ENCODE assay signal across 8 cellular contexts in the genomic region with DNA sequence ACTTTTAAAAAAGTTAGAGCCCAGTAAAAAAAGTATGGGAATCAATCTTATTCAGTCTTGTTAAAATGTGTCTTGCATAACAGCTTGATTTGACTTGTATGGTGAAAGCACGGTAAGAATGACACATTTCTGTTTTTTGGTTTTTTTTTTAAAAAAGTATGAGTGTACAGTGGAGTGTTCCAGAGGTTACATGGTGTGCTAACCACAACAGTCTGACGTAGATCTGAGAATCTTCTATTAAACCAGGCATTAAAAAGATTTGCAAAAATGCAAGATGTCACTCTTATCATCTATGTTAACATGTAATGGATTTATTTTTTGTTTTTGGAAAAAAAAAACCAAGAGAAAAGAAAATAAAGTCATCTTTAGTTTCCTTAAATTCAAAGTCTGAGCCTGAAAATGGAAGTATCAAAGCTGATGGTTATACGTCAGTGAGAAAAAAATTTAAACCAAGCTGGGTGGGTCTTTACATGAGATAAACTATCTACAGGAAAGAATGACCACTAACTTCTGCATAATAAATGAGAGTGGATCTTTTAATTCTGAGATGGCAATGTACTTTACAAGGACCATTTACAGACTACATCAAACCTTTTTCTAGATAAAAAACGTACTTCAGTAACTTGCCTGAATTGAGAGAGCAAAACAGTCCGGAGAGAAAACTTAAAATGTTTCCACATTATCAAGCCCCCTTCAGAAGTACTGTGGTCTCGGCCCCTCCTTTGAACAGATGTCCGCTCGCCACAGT. TPM values are rescaled to one million over a fixed set of nuclear protein-coding genes. Genes with fewer than 3 reads are reported as not detected.
DNase-seq lines count a peak whose midpoint lies in the region; ATAC-seq and TF ChIP-seq lines count a peak whose summit lies in the region.

No MANE protein-coding gene starts in this region.

- H3K9me3 ChIP-seq in skeletal muscle tissue (ENCODE audit: control insufficient read depth in 3 of 3, low read length in 3 of 3), result no peaks in the 10 kb centered on the region

- H3K36me3 Mint-ChIP-seq in activated naive CD8-positive, alpha-beta T cell treated with anti-CD3 and anti-CD28 coated beads, Interleukin-2, amount 10 ng/mL, durations not matched to agents 7 days and 5 days, result peaks cover 34% of the 10 kb centered on the region

- H3K9ac ChIP-seq in skeletal muscle tissue (ENCODE audit: low read depth in 1 of 3, low read length in 3 of 3), result peak overlapping the region; percentile 91 to 96 (median 96)

- peak; percentile 14 for DNase-seq in DMS53 (lab: John Stamatoyannopoulos, UW)
- no peak for DNase-seq in DMS53 treated with DMSO at 0.1 percent for 48 hours (lab: John Stamatoyannopoulos, UW; ENCODE audit: unreplicated experiment)
- no peak for DNase-seq in LNCaP clone FGC (ENCODE audit: low read depth)
- no peak for DNase-seq in activated naive CD8-positive, alpha-beta T cell treated with anti-CD3 and anti-CD28 coated beads, Interleukin-2, amount 10 ng/mL, durations not matched to agents 7 days and 5 days
- peak; percentile 42 for DNase-seq in hepatic stellate cell (ENCODE audit: low spot score)
- DNase-seq in NCI-H2107 treated with DMSO at 0.1 percent for 48 hours (lab: John Stamatoyannopoulos, UW; ENCODE audit: unreplicated experiment), result no peak

- peak overlapping the region; percentile 92 for H3K27ac ChIP-seq in skeletal muscle tissue (ENCODE audit: low read depth, low read length)

- H3K4me3 Mint-ChIP-seq in activated naive CD8-positive, alpha-beta T cell treated with anti-CD3 and anti-CD28 coated beads, Interleukin-2, amount 10 ng/mL, durations not matched to agents 7 days and 5 days, result peak overlapping the region; percentile 98

- peak overlapping the region; percentile 100 for H3K27ac Mint-ChIP-seq in activated naive CD8-positive, alpha-beta T cell treated with anti-CD3 and anti-CD28 coated beads, Interleukin-2, amount 10 ng/mL, durations not matched to agents 7 days and 5 days

- H3K9me3 Mint-ChIP-seq in activated naive CD8-positive, alpha-beta T cell treated with anti-CD3 and anti-CD28 coated beads, Interleukin-2, amount 10 ng/mL, durations not matched to agents 7 days and 5 days, result no peaks in the 10 kb centered on the region

- H3K4me1 Mint-ChIP-seq in activated naive CD8-positive, alpha-beta T cell treated with anti-CD3 and anti-CD28 coated beads, Interleukin-2, amount 10 ng/mL, durations not matched to agents 7 days and 5 days, result peaks cover 43% of the 10 kb centered on the region

- POLR2A ChIA-PET in activated naive CD8-positive, alpha-beta T cell treated with anti-CD3 and anti-CD28 coated beads, Interleukin-2, amount 10 ng/mL, durations not matched to agents 7 days and 5 days (lab: Charles Lee), result interaction anchor here (0.6 to 4.5 kb wide), 17 partner anchors 10 to 1542 kb away, joined by 3 to 43 read pairs (median 5); partner anchors contain the start of genes CEP152, GALK2, SLC27A2 and SPPL2A

- TF ChIP-seq CTCF in LNCaP clone FGC (IDR thresholded peaks at IDR 0.05; ENCODE audit: control insufficient read depth, extremely low read depth, insufficient read depth), result no peak

- peaks cover 17 to 47% (median 36%) of the 10 kb centered on the region in 3 donors for H3K4me1 ChIP-seq in skeletal muscle tissue (ENCODE audit: control insufficient read depth in 3 of 3, insufficient read depth in 3 of 3, low read length in 3 of 3)

- H3K4me3 ChIP-seq in LNCaP clone FGC (ENCODE audit: low read depth, low read length) (peak overlapping the region; percentile 64), skeletal muscle tissue (ENCODE audit: low read length in 3 of 3) (peak overlapping the region; percentile 78 to 97 (median 94))

- peak; percentile 31 for ATAC-seq in activated naive CD8-positive, alpha-beta T cell treated with anti-CD3 and anti-CD28 coated beads, Interleukin-2, amount 10 ng/mL, durations not matched to agents 7 days and 5 days (ENCODE audit: low read depth)
- no peak for ATAC-seq in HG03139 (IDR thresholded peaks at IDR 0.05; ENCODE audit: unreplicated experiment)

- H3K27me3 ChIP-seq in skeletal muscle tissue (ENCODE audit: control insufficient read depth in 3 of 3, insufficient read depth in 3 of 3, low read length in 3 of 3), result no peaks in the 10 kb centered on the region

- H3K27me3 Mint-ChIP-seq in activated naive CD8-positive, alpha-beta T cell treated with anti-CD3 and anti-CD28 coated beads, Interleukin-2, amount 10 ng/mL, durations not matched to agents 7 days and 5 days, result no peaks in the 10 kb centered on the region

- peaks cover 0 to 2% (median 0%) of the 10 kb centered on the region in 3 donors for H3K36me3 ChIP-seq in skeletal muscle tissue (ENCODE audit: control insufficient read depth in 3 of 3, insufficient read depth in 3 of 3, low read length in 3 of 3)

RNA-seq across cellular contexts. Expression of gene GABPB1, which starts 1.6 kb away (rescaled TPM):
- total RNA-seq in activated naive CD8-positive, alpha-beta T cell treated with anti-CD3 and anti-CD28 coated beads, Interleukin-2, amount 10 ng/mL, durations not matched to agents 7 days and 5 days, result 10 to 100 TPM; 23.9 to 26.7 TPM
- 28.2 TPM for total RNA-seq in skeletal muscle tissue

Comparison
In these comparisons a context has a peak if more than half of its experiments do, and no peak if none do; other contexts are left out.
1. DNase-seq: peak in DMS53 (single experiment) and hepatic stellate cell (single experiment); none in DMS53 treated with DMSO at 0.1 percent for 48 hours (single experiment), LNCaP clone FGC (single experiment), activated naive CD8-positive, alpha-beta T cell treated with anti-CD3 and anti-CD28 coated beads, Interleukin-2, amount 10 ng/mL, durations not matched to agents 7 days and 5 days (single experiment) and NCI-H2107 treated with DMSO at 0.1 percent for 48 hours (single experiment).